In genomic region chr10:44293306-44293778, GRCh38 we compare ENCODE assay signal across 12 cellular contexts.
DNase-seq lines count a peak whose midpoint lies in the region; TF ChIP-seq lines count a peak whose summit lies in the region.
"Had no signal": no experiment of that assay in that cellular context is flagged by ENCODE, and none has a peak within 500 bp of the region (broad histone marks: within the 10 kb centered on the region; RNA-seq: fewer than 3 reads in every experiment).

No MANE protein-coding gene starts in this region.

- H4K20me1 ChIP-seq in Karpas-422 (ENCODE audit: insufficient read depth, low read depth, low read length) (no peaks in the 10 kb centered on the region), fibroblast of lung (ENCODE audit: control insufficient read depth, extremely low read depth, insufficient read depth, low read length) (no peaks in the 10 kb centered on the region)

- H3K79me2 ChIP-seq in Karpas-422 (ENCODE audit: low read length) (no peaks in the 10 kb centered on the region), fibroblast of lung (ENCODE audit: control insufficient read depth, insufficient read depth, low read length) (no peaks in the 10 kb centered on the region)

- H3K9me2 ChIP-seq in Karpas-422 (replicated peaks; ENCODE audit: insufficient read depth, low read length), result no peaks in the 10 kb centered on the region

- H3K9me3 ChIP-seq in Karpas-422 (ENCODE audit: low read length) (no peaks in the 10 kb centered on the region), fibroblast of lung (ENCODE audit: control insufficient read depth, insufficient read depth, low read depth, low read length) (no peaks in the 10 kb centered on the region), tibial artery (no peaks in the 10 kb centered on the region)

- no peaks in the 10 kb centered on the region; the same call in 1 of the 2 replicates for H3K27me3 ChIP-seq in Karpas-422 (ENCODE audit: low read length)
- no peaks in the 10 kb centered on the region for H3K27me3 ChIP-seq in fibroblast of lung (ENCODE audit: control insufficient read depth, insufficient read depth, low read length)
- no peaks in the 10 kb centered on the region for H3K27me3 ChIP-seq in tibial artery

- H2AFZ ChIP-seq in Karpas-422 (ENCODE audit: low read length), result no peak overlapping the region
- peak overlapping the region; percentile 73 for H2AFZ ChIP-seq in fibroblast of lung (ENCODE audit: low read length)

- H3K4me3 ChIP-seq in Karpas-422 (ENCODE audit: low read length) (no peak overlapping the region), fibroblast of lung (replicated peaks in 1 of 4; ENCODE audit: control extremely low read depth in 1 of 4, insufficient read depth in 1 of 4, low read depth in 3 of 4, low read length in 4 of 4) (peak overlapping the region in 3 of 4 experiments; percentile 8 to 21 (median 15)), tibial artery (peak overlapping the region; percentile 24 to 39)

- H3K9ac ChIP-seq in Karpas-422 (ENCODE audit: low read length) (no peak overlapping the region), fibroblast of lung (ENCODE audit: insufficient read depth, low read length) (peak overlapping the region; percentile 79)

- TF ChIP-seq CTCF in fibroblast of lung (conservative IDR thresholded peaks at IDR 0.05 in 1 of 2, IDR thresholded peaks at IDR 0.05 in 1 of 2; ENCODE audit: low read depth in 1 of 2, low read length in 2 of 2) (no peak), tibial artery (IDR thresholded peaks at IDR 0.05) (no peak)

- H3K4me1 ChIP-seq in Karpas-422 (ENCODE audit: low read length) (no peaks in the 10 kb centered on the region; the same call in 1 of the 2 replicates), fibroblast of lung (ENCODE audit: control insufficient read depth, extremely low read depth, insufficient read depth, low read length) (peaks cover 13% of the 10 kb centered on the region), tibial artery (peaks cover 0 to 30% (median 19%) of the 10 kb centered on the region in 4 donors)

- H3K4me2 ChIP-seq in Karpas-422 (ENCODE audit: low read depth, low read length, poor library complexity, severe bottlenecking), result no peak overlapping the region
- H3K4me2 ChIP-seq in fibroblast of lung (ENCODE audit: extremely low read depth, insufficient read depth, low read length), result peak overlapping the region; percentile 78

- DNase-seq in Karpas-422, result peak; percentile 7
- no peak for DNase-seq in fibroblast of lung (ENCODE audit: low read depth in 2 of 2)
- DNase-seq in medulla oblongata (ENCODE audit: extremely low spot score), result peak; percentile 12
- no peak for DNase-seq in tibial artery
- no peak for DNase-seq in NCI-H2029 treated with DMSO at 0.1 percent for 48 hours (lab: John Stamatoyannopoulos, UW)
- DNase-seq in DMS153 treated with DMSO at 0.1 percent for 48 hours (lab: John Stamatoyannopoulos, UW; ENCODE audit: unreplicated experiment), result no peak
- no peak for DNase-seq in activated CD8-positive, alpha-beta memory T cell treated with anti-CD3 and anti-CD28 coated beads, Interleukin-2, amount 50 U/mL, for 48 hours
- no peak for DNase-seq in GM19238 (ENCODE audit: insufficient read length, low spot score)
- DNase-seq: activated CD8-positive, alpha-beta memory T cell treated with anti-CD3 and anti-CD28 coated beads for 24 hours; MM.1S; natural killer cell; stimulated activated CD4-positive, alpha-beta T cell treated with anti-CD3 and anti-CD28 coated beads, Interleukin-2, amount 100 ng/mL, for 24 hours had no signal

- intact Hi-C loops in tibial artery (cut with DNase I; ENCODE audit: low total_unique reads), result no loop called here

- no peak overlapping the region for H3K27ac ChIP-seq in Karpas-422 (ENCODE audit: low read length)
- peak overlapping the region; percentile 92 for H3K27ac ChIP-seq in fibroblast of lung (ENCODE audit: insufficient read depth, low read length)
- H3K27ac ChIP-seq in tibial artery, result peak overlapping the region; percentile 82 to 91

- H3K36me3 ChIP-seq in Karpas-422 (ENCODE audit: insufficient read depth, low read length), result no peaks in the 10 kb centered on the region
- no peaks in the 10 kb centered on the region for H3K36me3 ChIP-seq in fibroblast of lung (ENCODE audit: control insufficient read depth, insufficient read depth, low read length)
- no peaks in the 10 kb centered on the region for H3K36me3 ChIP-seq in tibial artery

Comparison
In these comparisons a context has a peak if more than half of its experiments do, and no peak if none do; other contexts are left out.
1. DNase-seq: peak in Karpas-422 (single experiment) and medulla oblongata (single experiment); none in fibroblast of lung (0 of 2), tibial artery (0 of 2), NCI-H2029 treated with DMSO at 0.1 percent for 48 hours (single experiment), DMS153 treated with DMSO at 0.1 percent for 48 hours (single experiment), activated CD8-positive, alpha-beta memory T cell treated with anti-CD3 and anti-CD28 coated beads, Interleukin-2, amount 50 U/mL, for 48 hours (single experiment) and GM19238 (single experiment).